In the genomic region with DNA sequence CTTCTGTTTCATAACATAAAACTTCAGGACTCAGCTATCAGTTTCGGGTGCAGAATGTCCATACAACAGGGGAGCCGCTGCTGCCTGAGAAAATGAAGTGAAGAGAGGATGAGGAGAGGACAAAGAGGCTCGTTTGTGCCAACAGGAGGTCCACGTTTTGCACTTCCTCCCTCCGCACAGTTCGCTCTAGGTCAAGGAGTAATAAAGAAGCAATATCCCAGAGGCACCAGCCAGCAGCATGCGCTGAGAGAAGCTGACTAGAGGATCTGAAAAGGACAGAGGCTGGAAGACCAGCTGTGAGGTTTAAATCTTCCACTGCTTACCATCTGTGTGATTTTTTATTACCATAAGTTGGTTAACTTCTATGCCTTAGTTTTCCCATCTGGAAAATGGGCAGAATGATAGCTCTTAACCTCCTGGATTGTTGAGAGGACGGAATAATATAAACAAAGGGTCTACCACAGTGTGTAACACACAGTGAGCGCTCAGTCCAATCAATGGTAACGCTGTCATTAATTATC, we compare ENCODE assay signal across 8 cellular contexts. TPM values are rescaled to one million over a fixed set of nuclear protein-coding genes. Genes with fewer than 3 reads are reported as not detected.
DNase-seq lines count a peak whose midpoint lies in the region; ATAC-seq and TF ChIP-seq lines count a peak whose summit lies in the region.

No MANE protein-coding gene starts in this region.

- peak overlapping the region; percentile 89 for H3K4me3 ChIP-seq in ACC112 (ENCODE audit: low read depth, low read length)
- peak overlapping the region; percentile 62 to 68 for H3K4me3 ChIP-seq in body of pancreas

- H3K9me3 ChIP-seq in body of pancreas = no peaks in the 10 kb centered on the region

- TF ChIP-seq POLR2A in body of pancreas (IDR thresholded peaks at IDR 0.05) = no peak

- peak overlapping the region; percentile 94 for H3K27ac Mint-ChIP-seq in mesothelial cell of epicardium

- H3K36me3 ChIP-seq in ACC112 (ENCODE audit: insufficient read depth, low read length) (0 out of 2 replicates have a peak, but pooled peaks cover 3% of the 10 kb centered on the region), body of pancreas (replicated peaks in 1 of 2; ENCODE audit: insufficient read depth in 1 of 2, low read depth in 2 of 2) (peaks cover under 1 to 2% of the 10 kb centered on the region in 2 donors)

- intact Hi-C loops in body of pancreas (cut with DNase I) = no loop called here

- H3K4me1 Mint-ChIP-seq in mesothelial cell of epicardium = peaks cover 16% of the 10 kb centered on the region

- WGBS in body of pancreas, 2 donors = 20 to 22% methylated on average over 10 of the region's 10 CpGs

- peaks cover 12% of the 10 kb centered on the region for H3K4me1 ChIP-seq in ACC112 (ENCODE audit: control insufficient read depth, insufficient read depth, low read length, unreplicated experiment)
- H3K4me1 ChIP-seq in body of pancreas = peaks cover 8% of the 10 kb centered on the region

- DNase-seq in body of pancreas = peak in 1 of 4 donors; percentile 5
- no peak for DNase-seq in mesothelial cell of epicardium (ENCODE audit: low spot score in 2 of 2, unreplicated experiment in 2 of 2)
- DNase-seq in NCI-H1092 treated with DMSO at 0.1 percent for 48 hours (lab: John Stamatoyannopoulos, UW) = no peak
- no peak for DNase-seq in superior temporal gyrus (ENCODE audit: extremely low spot score)

- H3K9me3 Mint-ChIP-seq in mesothelial cell of epicardium = peaks cover 20% of the 10 kb centered on the region

- peak overlapping the region; percentile 58 for H2AFZ ChIP-seq in ACC112 (ENCODE audit: low read length, unreplicated experiment)

- H3K27ac ChIP-seq in ACC112 (ENCODE audit: low read depth, low read length) (no peak overlapping the region), body of pancreas (peak overlapping the region in 3 of 4 donors; percentile 64 to 83 (median 77))

- ATAC-seq in HG03060 (IDR thresholded peaks at IDR 0.05; ENCODE audit: low read depth, unreplicated experiment) = peak; percentile 3
- no peak for ATAC-seq in body of pancreas
- ATAC-seq in HG03354 (IDR thresholded peaks at IDR 0.05; ENCODE audit: poor library complexity, severe bottlenecking, unreplicated experiment) = no peak
- no peak for ATAC-seq in GM21619 (IDR thresholded peaks at IDR 0.05; ENCODE audit: unreplicated experiment)

- H3K36me3 Mint-ChIP-seq in mesothelial cell of epicardium = peaks cover 6% of the 10 kb centered on the region

- TF ChIP-seq CTCF in body of pancreas (IDR thresholded peaks at IDR 0.05) (no peak), mesothelial cell of epicardium (IDR thresholded peaks at IDR 0.05; ENCODE audit: unreplicated experiment) (no peak)

- peaks cover 2% of the 10 kb centered on the region for H3K27me3 Mint-ChIP-seq in mesothelial cell of epicardium (ENCODE audit: low read depth)

- H3K27me3 ChIP-seq in ACC112 (ENCODE audit: insufficient read depth, low read length) = no peaks in the 10 kb centered on the region
- H3K27me3 ChIP-seq in body of pancreas = no peaks in the 10 kb centered on the region

- H3K4me3 Mint-ChIP-seq in mesothelial cell of epicardium = peak overlapping the region; percentile 80

- peaks cover 10% of the 10 kb centered on the region for H3K79me2 ChIP-seq in ACC112 (ENCODE audit: control insufficient read depth, insufficient read depth, low read length, unreplicated experiment)

RNA-seq across cellular contexts. Expression of a gene that starts 0.7 kb away (rescaled TPM):
- total RNA-seq in body of pancreas (10 to 100 TPM in 1 of 2 donors, 1 to 10 TPM in 1; 9.1 to 66.9 TPM), mesothelial cell of epicardium (14.4 to 20.0 TPM (median 16.9 TPM) in 3 replicates)
